Comparison of ENCODE assay signal across 15 cellular contexts in the genomic region with DNA sequence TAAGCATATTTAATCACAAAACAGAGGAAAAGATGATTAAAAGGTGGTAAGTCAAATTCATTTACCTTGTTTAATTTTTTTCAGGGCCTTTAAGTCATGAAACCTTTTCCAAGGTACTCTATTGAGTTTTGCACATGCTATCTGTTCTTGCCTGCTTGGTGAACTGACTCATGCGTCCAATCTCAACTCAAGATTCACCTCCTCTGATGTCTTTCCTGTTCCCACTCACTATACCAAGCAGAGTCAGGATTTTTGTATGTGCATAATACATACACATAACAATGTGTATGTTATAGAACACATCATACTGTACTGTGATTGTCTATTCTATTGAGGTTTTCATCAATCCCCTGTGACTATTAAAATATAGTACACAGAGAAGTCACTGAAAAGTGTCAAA.
"Had no signal": no experiment of that assay in that cellular context is flagged by ENCODE, and none has a peak within 500 bp of the region (broad histone marks: within the 10 kb centered on the region; RNA-seq: fewer than 3 reads in every experiment).

No MANE protein-coding gene starts in this region.

- H3K9me3 Mint-ChIP-seq: activated CD4-positive, alpha-beta memory T cell treated with anti-CD3 and anti-CD28 coated beads for 36 hours; activated T-cell treated with anti-CD3 and anti-CD28 coated beads, Interleukin-2, amount 50 U/mL, for 4 hours; neural progenitor cell had no signal

- H3K4me2 ChIP-seq: neural progenitor cell had no signal

- H3K27me3 Mint-ChIP-seq: activated CD4-positive, alpha-beta memory T cell treated with anti-CD3 and anti-CD28 coated beads for 36 hours; activated naive CD8-positive, alpha-beta T cell had no signal

- H3K4me1 ChIP-seq: thyroid gland had no signal

- H3K4me3 Mint-ChIP-seq: activated CD4-positive, alpha-beta memory T cell treated with anti-CD3 and anti-CD28 coated beads for 36 hours; activated naive CD8-positive, alpha-beta T cell; activated T-cell treated with anti-CD3 and anti-CD28 coated beads, Interleukin-2, amount 50 U/mL, for 4 hours; neural progenitor cell had no signal

- H3K36me3 ChIP-seq: pancreas, thyroid gland had no signal

- H3K27ac ChIP-seq: neural progenitor cell, pancreas, thyroid gland had no signal

- ATAC-seq: left ventricle myocardium superior, pancreas had no signal

- H3K9me3 ChIP-seq: pancreas, thyroid gland had no signal

- H2AFZ ChIP-seq: neural progenitor cell had no signal

- H3K4me3 ChIP-seq: neural progenitor cell, pancreas, thyroid gland had no signal

- H3K27me3 ChIP-seq: neural progenitor cell, pancreas, thyroid gland had no signal

- FAIRE-seq: bronchial epithelial cell, colon, keratinocyte, pancreas, urothelium cell line had no signal

- DNase-seq: activated CD4-positive, alpha-beta memory T cell treated with anti-CD3 and anti-CD28 coated beads for 36 hours; activated CD4-positive, CD25-positive, alpha-beta regulatory T cell treated with anti-CD3 and anti-CD28 coated beads, Interleukin-2, amount 50 U/mL, for 72 hours; activated gamma-delta T cell; activated T-cell treated with anti-CD3 and anti-CD28 coated beads, Interleukin-2, amount 50 U/mL, for 4 hours; left ventricle myocardium superior; mesendoderm; pancreas; SW 1271; thyroid gland had no signal

- H3K9ac ChIP-seq: neural progenitor cell had no signal

- H3K27ac Mint-ChIP-seq: activated CD4-positive, alpha-beta memory T cell treated with anti-CD3 and anti-CD28 coated beads for 36 hours; activated naive CD8-positive, alpha-beta T cell; neural progenitor cell had no signal
